17 cellular contexts compared by ENCODE assay signal in the genomic region with DNA sequence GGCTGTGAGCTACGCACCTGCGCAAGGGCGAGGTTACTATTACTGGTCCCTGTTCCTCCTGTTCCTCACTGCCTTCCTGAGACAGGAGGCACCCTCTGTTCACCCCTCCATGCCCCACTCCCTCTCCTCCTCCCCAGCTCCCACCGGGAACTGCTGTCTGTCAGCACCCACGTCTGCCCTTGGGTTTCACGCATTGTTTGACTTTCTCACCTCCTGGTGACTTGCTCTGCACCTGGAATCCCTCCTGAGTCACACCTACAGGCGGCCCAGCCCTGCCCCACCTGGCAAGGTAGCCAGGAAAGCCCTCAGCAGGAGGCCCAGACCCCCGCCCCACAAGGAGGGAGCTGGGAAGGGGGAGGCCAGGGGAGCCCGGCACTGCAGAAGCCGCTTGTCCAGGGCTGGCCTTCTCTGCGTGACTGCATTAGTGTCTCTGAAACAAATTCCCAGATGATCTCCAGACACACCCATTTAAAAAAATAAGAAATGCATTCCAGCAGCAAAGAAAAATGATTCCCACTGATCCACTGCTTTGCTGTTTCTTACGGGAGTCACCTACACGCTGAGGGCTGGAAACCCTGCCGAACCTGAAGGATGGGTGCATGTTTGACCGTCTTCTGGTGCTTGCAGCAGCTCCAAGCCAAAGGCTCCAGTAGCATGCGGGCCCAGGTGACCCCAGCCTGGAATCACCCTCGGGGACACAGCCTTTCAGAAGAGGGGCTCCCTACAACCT.
DNase-seq lines count a peak whose midpoint lies in the region; ATAC-seq and TF ChIP-seq lines count a peak whose summit lies in the region.
"Had no signal": no experiment of that assay in that cellular context is flagged by ENCODE, and none has a peak within 500 bp of the region (broad histone marks: within the 10 kb centered on the region; RNA-seq: fewer than 3 reads in every experiment).

No MANE protein-coding gene starts in this region.

- H2BK15ac ChIP-seq in H9 (ENCODE audit: low read depth, low read length) = no peak overlapping the region

- H3K36me3 ChIP-seq in RWPE2 (ENCODE audit: low read depth) = peaks cover 12% of the 10 kb centered on the region; the same call in 1 of the 2 replicates
- H3K36me3 ChIP-seq: left ventricle myocardium inferior, right atrium auricular region had no signal

- no peaks in the 10 kb centered on the region for H3K4me1 ChIP-seq in H9 (ENCODE audit: insufficient read depth, low read length)
- peaks cover 52% of the 10 kb centered on the region for H3K4me1 ChIP-seq in RWPE2 (ENCODE audit: insufficient read depth, poor library complexity, severe bottlenecking)
- H3K4me1 ChIP-seq: testis had no signal

- H3K23ac ChIP-seq in H9 (ENCODE audit: insufficient read length, low read depth, low read length) = no peak overlapping the region

- H3K79me1 ChIP-seq in H9 (ENCODE audit: insufficient read depth, low read depth, low read length, poor library complexity, severe bottlenecking) = no peaks in the 10 kb centered on the region

- H3K9me3 Mint-ChIP-seq in H9 (no peaks in the 10 kb centered on the region), progenitor cell of endocrine pancreas (ENCODE audit: low read depth) (no peaks in the 10 kb centered on the region)
- H3K9me3 Mint-ChIP-seq in stimulated activated naive CD8-positive, alpha-beta T cell treated with anti-CD3 and anti-CD28 coated beads, Interleukin-15, amount 100 ng/mL, for 72 hours = no peaks in the 10 kb centered on the region
- H3K9me3 Mint-ChIP-seq: CD8-positive, alpha-beta T cell had no signal

- H3K79me2 ChIP-seq in H9 (ENCODE audit: insufficient read depth, low read length) = no peaks in the 10 kb centered on the region

- TF ChIP-seq CTCF in H9 (conservative IDR thresholded peaks at IDR 0.05) = no peak
- no peak for TF ChIP-seq CTCF in RWPE2 (IDR thresholded peaks at IDR 0.05; ENCODE audit: poor library complexity, severe bottlenecking)
- TF ChIP-seq CTCF in progenitor cell of endocrine pancreas (IDR thresholded peaks at IDR 0.05; ENCODE audit: unreplicated experiment) = no peak

- H2BK20ac ChIP-seq in H9 (ENCODE audit: low read depth, low read length, poor library complexity, severe bottlenecking) = no peak overlapping the region

- ATAC-seq in RWPE2 (ENCODE audit: low read depth) (peak; percentile 48), GM18861 (IDR thresholded peaks at IDR 0.05; ENCODE audit: unreplicated experiment) (no peak)
- no peak for ATAC-seq in stimulated activated naive CD8-positive, alpha-beta T cell treated with anti-CD3 and anti-CD28 coated beads, Interleukin-15, amount 100 ng/mL, for 72 hours
- ATAC-seq: CD8-positive, alpha-beta T cell had no signal

- H3K4me3 Mint-ChIP-seq in H9 (no peak overlapping the region), progenitor cell of endocrine pancreas (ENCODE audit: low read depth) (no peak overlapping the region)
- H3K4me3 Mint-ChIP-seq in stimulated activated naive CD8-positive, alpha-beta T cell treated with anti-CD3 and anti-CD28 coated beads, Interleukin-15, amount 100 ng/mL, for 72 hours = no peak overlapping the region
- H3K4me3 Mint-ChIP-seq: CD8-positive, alpha-beta T cell had no signal

- H3K4me2 ChIP-seq in H9 (ENCODE audit: insufficient read depth, insufficient read length, low read length) = no peak overlapping the region

- no peak overlapping the region for H3K14ac ChIP-seq in H9 (ENCODE audit: insufficient read depth, low read length)

- no peak overlapping the region for H3K56ac ChIP-seq in H9 (ENCODE audit: insufficient read length, low read depth, low read length)

- H2BK120ac ChIP-seq in H9 (ENCODE audit: low read depth, low read length, poor library complexity, severe bottlenecking) = no peak overlapping the region

- DNase-seq in H9 (no peak), RWPE2 (ENCODE audit: low spot score) (no peak), head of caudate nucleus (peak in 32 of 42 donors; percentile 3 to 70 (median 42)), progenitor cell of endocrine pancreas (ENCODE audit: low spot score, unreplicated experiment) (no peak)
- no peak for DNase-seq in activated T-cell treated with anti-CD3 and anti-CD28 coated beads, Interleukin-2, amount 50 U/mL, for 48 hours
- no peak for DNase-seq in activated CD4-positive, alpha-beta T cell treated with anti-CD3 and anti-CD28 coated beads for 1 hour
- DNase-seq in stimulated activated naive CD8-positive, alpha-beta T cell treated with anti-CD3 and anti-CD28 coated beads, Interleukin-15, amount 100 ng/mL, for 72 hours = no peak
- DNase-seq: activated CD4-positive, alpha-beta T cell treated with anti-CD3 and anti-CD28 coated beads for 48 hours; activated effector memory CD4-positive, alpha-beta T cell treated with anti-CD3 and anti-CD28 coated beads, Interleukin-2, amount 50 U/mL, for 16 hours; CD8-positive, alpha-beta T cell; dermis blood vessel endothelial cell; left ventricle myocardium inferior; NCI-H1105 treated with DMSO at 0.1 percent for 48 hours; NCI-H345; testis had no signal

- no peak overlapping the region for H3K9ac ChIP-seq in H9 (ENCODE audit: extremely low read depth, insufficient read length, low read length)

- H3K4me1 Mint-ChIP-seq in H9 (peaks cover 16 to 33% of the 10 kb centered on the region in 2 experiments), progenitor cell of endocrine pancreas (ENCODE audit: low read depth) (peaks cover 54% of the 10 kb centered on the region)
- H3K4me1 Mint-ChIP-seq in stimulated activated naive CD8-positive, alpha-beta T cell treated with anti-CD3 and anti-CD28 coated beads, Interleukin-15, amount 100 ng/mL, for 72 hours = no peaks in the 10 kb centered on the region

- intact Hi-C loops in head of caudate nucleus (cut with DNase I) = no loop called here

- H3K27me3 Mint-ChIP-seq in H9 (ENCODE audit: low read depth) (no peaks in the 10 kb centered on the region), progenitor cell of endocrine pancreas (peaks cover 6% of the 10 kb centered on the region)
- H3K27me3 Mint-ChIP-seq in stimulated activated naive CD8-positive, alpha-beta T cell treated with anti-CD3 and anti-CD28 coated beads, Interleukin-15, amount 100 ng/mL, for 72 hours = no peaks in the 10 kb centered on the region

- H4K5ac ChIP-seq in H9 (ENCODE audit: insufficient read length, low read depth, low read length) = no peak overlapping the region

- no peaks in the 10 kb centered on the region for H3K23me2 ChIP-seq in H9 (ENCODE audit: insufficient read length, low read depth, low read length, poor library complexity, severe bottlenecking)

- no peak overlapping the region for H2BK5ac ChIP-seq in H9 (ENCODE audit: insufficient read length, low read length)

- H4K20me1 ChIP-seq in H9 (ENCODE audit: control insufficient read depth, insufficient read depth, insufficient read length) = no peaks in the 10 kb centered on the region

- H2AK5ac ChIP-seq in H9 (ENCODE audit: insufficient read length, low read length) = no peak overlapping the region

- peaks cover 0 to 2% (median 1%) of the 10 kb centered on the region in 3 experiments; a peak in 2 of 7 replicates for H3K36me3 Mint-ChIP-seq in H9 (ENCODE audit: insufficient read depth in 1 of 3, low read depth in 3 of 3)
- peaks cover 4% of the 10 kb centered on the region for H3K36me3 Mint-ChIP-seq in progenitor cell of endocrine pancreas (ENCODE audit: insufficient read depth)
- H3K36me3 Mint-ChIP-seq: CD8-positive, alpha-beta T cell had no signal

- H3K27ac ChIP-seq in H9 (ENCODE audit: insufficient read length, low read depth, low read length) (no peak overlapping the region), RWPE2 (ENCODE audit: poor library complexity, severe bottlenecking) (peak overlapping the region; percentile 72)
- H3K27ac ChIP-seq: right atrium auricular region, testis had no signal

- no peak overlapping the region for H3T11ph ChIP-seq in H9 (ENCODE audit: low read length)

- peak overlapping the region in 2 of 3 experiments; percentile 21 to 28; a peak in 3 of 7 replicates for H3K27ac Mint-ChIP-seq in H9
- peak overlapping the region; percentile 91 for H3K27ac Mint-ChIP-seq in progenitor cell of endocrine pancreas
- H3K27ac Mint-ChIP-seq in stimulated activated naive CD8-positive, alpha-beta T cell treated with anti-CD3 and anti-CD28 coated beads, Interleukin-15, amount 100 ng/mL, for 72 hours = no peak overlapping the region
- H3K27ac Mint-ChIP-seq: CD8-positive, alpha-beta T cell had no signal

- no peaks in the 10 kb centered on the region for H3K9me3 ChIP-seq in H9 (ENCODE audit: control insufficient read depth, low read depth, low read length)
- no peaks in the 10 kb centered on the region for H3K9me3 ChIP-seq in RWPE2 (ENCODE audit: severe bottlenecking)
- H3K9me3 ChIP-seq: left ventricle myocardium inferior, right atrium auricular region, testis had no signal

- H2AFZ ChIP-seq in H9 (ENCODE audit: low read length) = no peak overlapping the region

- no peak overlapping the region for H4K8ac ChIP-seq in H9 (replicated peaks; ENCODE audit: insufficient read length, low read depth, low read length)

- no peak overlapping the region for H2BK12ac ChIP-seq in H9 (ENCODE audit: insufficient read length, low read depth, low read length)

- no peak overlapping the region for H3K4ac ChIP-seq in H9 (ENCODE audit: low read depth, low read length)

- WGBS in H9 (ENCODE audit: extremely low coverage, insufficient read length, low lambda C conversion rate) = no CpG with 5 or more reads among the region's 17 CpGs

- H3K4me3 ChIP-seq in RWPE2 (ENCODE audit: severe bottlenecking) = no peak overlapping the region
- H3K4me3 ChIP-seq: left ventricle myocardium inferior, right atrium auricular region, testis had no signal

- H4K91ac ChIP-seq in H9 (ENCODE audit: insufficient read length, low read depth, low read length) = no peak overlapping the region

- H3K18ac ChIP-seq in H9 (ENCODE audit: insufficient read length, low read depth, low read length) = no peak overlapping the region

- H3K27me3 ChIP-seq in H9 (ENCODE audit: insufficient read depth, low read length) (no peaks in the 10 kb centered on the region; the same call in 1 of the 2 replicates), RWPE2 (ENCODE audit: insufficient read depth, poor library complexity, severe bottlenecking) (no peaks in the 10 kb centered on the region)
- H3K27me3 ChIP-seq: right atrium auricular region, testis had no signal

Comparison
In these comparisons a context has a peak if more than half of its experiments do, and no peak if none do; other contexts are left out.
1. DNase-seq: peak in head of caudate nucleus (32 of 42); none in H9 (single experiment), RWPE2 (single experiment), progenitor cell of endocrine pancreas (single experiment), activated T-cell treated with anti-CD3 and anti-CD28 coated beads, Interleukin-2, amount 50 U/mL, for 48 hours (0 of 2), activated CD4-positive, alpha-beta T cell treated with anti-CD3 and anti-CD28 coated beads for 1 hour (single experiment) and stimulated activated naive CD8-positive, alpha-beta T cell treated with anti-CD3 and anti-CD28 coated beads, Interleukin-15, amount 100 ng/mL, for 72 hours (0 of 2).
2. H3K27ac Mint-ChIP-seq: peak in H9 (2 of 3) and progenitor cell of endocrine pancreas (single experiment); none in stimulated activated naive CD8-positive, alpha-beta T cell treated with anti-CD3 and anti-CD28 coated beads, Interleukin-15, amount 100 ng/mL, for 72 hours (0 of 2).